Comparison of ENCODE assay signal across 8 cellular contexts in genomic region chr3:17103579-17103978, GRCh38.
"Had no signal": no experiment of that assay in that cellular context is flagged by ENCODE, and none has a peak within 500 bp of the region (broad histone marks: within the 10 kb centered on the region; RNA-seq: fewer than 3 reads in every experiment).

No MANE protein-coding gene starts in this region.

- ATAC-seq: GM12878 had no signal

- DNase-seq: GDM1, GF-D8 had no signal

- FAIRE-seq: G401.6, GM12878, GM12891, GM12892, GM18507, GM19239 had no signal

- H3K4me3 ChIP-seq: GM12878 had no signal
